ENCODE assay signal across 31 cellular contexts in genomic region chr3:154220462-154220861, GRCh38.
"Had no signal": no experiment of that assay in that cellular context is flagged by ENCODE, and none has a peak within 500 bp of the region (broad histone marks: within the 10 kb centered on the region; RNA-seq: fewer than 3 reads in every experiment).

No MANE protein-coding gene starts in this region.

- H3K27me3 Mint-ChIP-seq: naive B cell, progenitor cell of endocrine pancreas had no signal

- H3K27ac ChIP-seq: dorsolateral prefrontal cortex, epithelial cell of prostate, esophagus muscularis mucosa, foreskin keratinocyte, gastroesophageal sphincter, heart left ventricle, neural progenitor cell, parathyroid adenoma, right atrium auricular region, sigmoid colon, testis, tibial artery, upper lobe of left lung, uterus had no signal

- H3K36me3 Mint-ChIP-seq: naive B cell; natural killer cell treated with Interleukin-12 subunit alpha and Interleukin-12 subunit beta and Interleukin-15 and Interleukin-18, amount 100 ng/mL, for 72 hours; stimulated activated effector memory CD8-positive, alpha-beta T cell treated with anti-CD3 and anti-CD28 coated beads, Interleukin-12 subunit alpha, Interleukin-12 subunit beta, amount 100 ng/mL, for 72 hours had no signal

- H3K36me3 ChIP-seq: neural progenitor cell, right atrium auricular region, uterus had no signal

- H3K9me3 ChIP-seq: esophagus muscularis mucosa, gastroesophageal sphincter, mucosa of descending colon, right atrium auricular region, sigmoid colon, testis, tibial artery, upper lobe of left lung, uterus had no signal

- H3K4me3 Mint-ChIP-seq: mesothelial cell of epicardium; naive B cell; natural killer cell treated with Interleukin-12 subunit alpha and Interleukin-12 subunit beta and Interleukin-15 and Interleukin-18, amount 100 ng/mL, for 72 hours; neural progenitor cell; stimulated activated effector memory CD8-positive, alpha-beta T cell treated with anti-CD3 and anti-CD28 coated beads, Interleukin-12 subunit alpha, Interleukin-12 subunit beta, amount 100 ng/mL, for 72 hours had no signal

- H3K27ac Mint-ChIP-seq: mesothelial cell of epicardium; natural killer cell treated with Interleukin-12 subunit alpha and Interleukin-12 subunit beta and Interleukin-15 and Interleukin-18, amount 100 ng/mL, for 72 hours; neural progenitor cell; progenitor cell of endocrine pancreas; stimulated activated effector memory CD8-positive, alpha-beta T cell treated with anti-CD3 and anti-CD28 coated beads, Interleukin-12 subunit alpha, Interleukin-12 subunit beta, amount 100 ng/mL, for 72 hours had no signal

- ATAC-seq: foreskin keratinocyte; gastroesophageal sphincter; heart left ventricle; left ventricle myocardium superior; mucosa of descending colon; natural killer cell treated with Interleukin-12 subunit alpha and Interleukin-12 subunit beta and Interleukin-15 and Interleukin-18, amount 100 ng/mL, for 72 hours; stimulated activated effector memory CD8-positive, alpha-beta T cell treated with anti-CD3 and anti-CD28 coated beads, Interleukin-12 subunit alpha, Interleukin-12 subunit beta, amount 100 ng/mL, for 72 hours; stimulated activated naive CD8-positive, alpha-beta T cell treated with anti-CD3 and anti-CD28 coated beads, Interleukin-15, Interleukin-2, amounts not matched to agents 100 U/mL and 50 U/mL, for 24 hours had no signal

- H3K4me3 ChIP-seq: dorsolateral prefrontal cortex, esophagus muscularis mucosa, gastroesophageal sphincter, heart left ventricle, mucosa of descending colon, neural progenitor cell, right atrium auricular region, sigmoid colon, testis, tibial artery, upper lobe of left lung, uterus had no signal

- DNase-seq: cerebellar nuclear complex; cortex of kidney; dorsolateral prefrontal cortex; effector CD4-positive, alpha-beta T cell; foreskin keratinocyte; heart left ventricle; hippocampal formation; left cardiac atrium; left ventricle myocardium superior; mesenchymal stem cell; mucosa of descending colon; naive B cell; sigmoid colon; stimulated activated CD4-positive, alpha-beta T cell treated with anti-CD3 and anti-CD28 coated beads, Interleukin-2, amount 100 ng/mL, for 24 hours; stimulated activated CD4-positive, alpha-beta T cell treated with anti-CD3 and anti-CD28 coated beads, Interleukin-4, amount 100 ng/mL, for 24 hours; stimulated activated naive CD8-positive, alpha-beta T cell treated with anti-CD3 and anti-CD28 coated beads, Interleukin-15, Interleukin-2, amounts not matched to agents 100 U/mL and 50 U/mL, for 24 hours; substantia nigra; testis; tibial artery; uterus had no signal

- H3K4me1 ChIP-seq: foreskin keratinocyte, uterus had no signal

- H3K9me3 Mint-ChIP-seq: naive B cell; natural killer cell treated with Interleukin-12 subunit alpha and Interleukin-12 subunit beta and Interleukin-15 and Interleukin-18, amount 100 ng/mL, for 72 hours; neural progenitor cell; stimulated activated effector memory CD8-positive, alpha-beta T cell treated with anti-CD3 and anti-CD28 coated beads, Interleukin-12 subunit alpha, Interleukin-12 subunit beta, amount 100 ng/mL, for 72 hours had no signal

- H3K27me3 ChIP-seq: dorsolateral prefrontal cortex, esophagus muscularis mucosa, foreskin keratinocyte, gastroesophageal sphincter, heart left ventricle, neural progenitor cell, right atrium auricular region, sigmoid colon, testis, tibial artery, upper lobe of left lung, uterus had no signal

- H3K4me1 Mint-ChIP-seq: naive B cell; neural progenitor cell; stimulated activated effector memory CD8-positive, alpha-beta T cell treated with anti-CD3 and anti-CD28 coated beads, Interleukin-12 subunit alpha, Interleukin-12 subunit beta, amount 100 ng/mL, for 72 hours had no signal
